1 cellular context compared by ENCODE assay signal in the genomic region with DNA sequence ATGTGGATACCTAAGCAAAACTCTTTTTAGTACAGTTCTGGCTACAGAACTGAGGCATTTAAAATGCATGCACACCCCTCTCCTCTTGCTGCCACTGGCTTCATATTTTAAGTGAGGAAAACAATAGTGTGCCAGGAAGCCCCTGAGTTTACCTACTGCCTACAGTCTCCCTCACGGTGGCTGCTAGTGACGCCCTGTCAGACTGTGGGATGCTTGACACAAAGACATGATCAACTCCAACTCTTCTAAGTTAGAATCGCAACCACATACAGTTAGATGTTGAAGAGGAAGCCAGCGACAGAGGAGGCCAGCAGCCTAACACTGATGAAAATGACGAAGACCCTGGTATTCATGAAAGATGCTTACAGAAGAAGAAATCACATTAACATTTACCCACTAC.
TF ChIP-seq lines count a peak whose summit lies in the region.

No MANE protein-coding gene starts in this region.

TF ChIP-seq in liver, 16 proteins besides CTCF, POLR2A, EP300 and RAD21 (continued from another document):
- TF ChIP-seq ATF3 (IDR thresholded peaks at IDR 0.05) (no peak), YY1 (IDR thresholded peaks at IDR 0.05) (no peak)
